Comparison of ENCODE assay signal across 7 cellular contexts in the genomic region with DNA sequence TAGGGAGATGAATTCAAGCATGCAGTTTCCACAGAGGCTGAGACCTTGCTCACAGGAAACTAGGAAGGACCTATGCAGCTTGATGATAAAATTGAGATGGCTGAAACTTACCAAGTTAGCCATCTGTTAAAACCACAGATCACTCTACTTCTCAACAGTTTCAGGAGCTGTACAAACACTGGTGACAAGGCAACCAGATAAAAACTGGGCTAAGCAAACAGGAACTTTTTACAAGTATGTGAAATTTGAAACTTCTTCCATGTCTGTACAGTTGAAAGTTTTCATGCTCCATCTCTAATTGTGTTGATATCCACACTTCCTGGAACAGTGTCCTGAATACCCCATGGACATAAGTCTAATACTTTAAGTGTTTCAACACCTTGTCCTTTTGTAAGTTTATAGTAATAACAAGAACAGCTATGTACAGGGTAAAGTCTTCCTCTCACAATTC.
A peak's percentile ranks its signal among the peaks of the same experiment; 100 is the strongest.
DNase-seq lines count a peak whose midpoint lies in the region; ATAC-seq and TF ChIP-seq lines count a peak whose summit lies in the region.

No MANE protein-coding gene starts in this region.

- H3K4me1 Mint-ChIP-seq in progenitor cell of endocrine pancreas (ENCODE audit: low read depth), result peaks cover 32% of the 10 kb centered on the region

- H3K27ac ChIP-seq in tibial nerve, result no peak overlapping the region

- no peaks in the 10 kb centered on the region for H3K4me1 ChIP-seq in tibial nerve

- H3K36me3 Mint-ChIP-seq in progenitor cell of endocrine pancreas (ENCODE audit: insufficient read depth), result peaks cover 5% of the 10 kb centered on the region

- TF ChIP-seq POLR2A in tibial nerve (IDR thresholded peaks at IDR 0.05), result no peak

- no peaks in the 10 kb centered on the region for H3K9me3 Mint-ChIP-seq in progenitor cell of endocrine pancreas (ENCODE audit: low read depth)

- in situ Hi-C loops in astrocyte of the cerebellum (cut with HindIII; ENCODE audit: low sequenced_read_pairs), result loop anchor here (25.0 kb wide), 1 partner anchor 226 kb away; no protein-coding TSS in a partner anchor

- DNase-seq in GM10248 (ENCODE audit: extremely low spot score) (peak; percentile 59), astrocyte of the cerebellum (ENCODE audit: low read depth) (peak; percentile 75), progenitor cell of endocrine pancreas (ENCODE audit: low spot score, unreplicated experiment) (no peak), tibial nerve (ENCODE audit: low spot score in 2 of 2) (no peak), iPS-NIHi7 (ENCODE audit: extremely low spot score) (no peak)

- H3K4me3 ChIP-seq in astrocyte of the cerebellum (ENCODE audit: low read depth, low read length) (no peak overlapping the region), tibial nerve (no peak overlapping the region)

- H3K27me3 ChIP-seq in tibial nerve, result no peaks in the 10 kb centered on the region

- TF ChIP-seq EP300 in tibial nerve (IDR thresholded peaks at IDR 0.05), result no peak

- peak; percentile 97 for ATAC-seq in GM21367 (IDR thresholded peaks at IDR 0.05; ENCODE audit: unreplicated experiment)
- ATAC-seq in HG03558 (IDR thresholded peaks at IDR 0.05; ENCODE audit: extremely low read depth, unreplicated experiment), result peak; percentile 95

- CTCF ChIA-PET in GM10248 (lab: Yijun Ruan, JAX), result interaction anchor here (1.3 to 9.4 kb wide), 8 partner anchors 10 to 237 kb away, joined by 3 to 110 read pairs (median 6); a partner anchor contains a TSS

- peak overlapping the region; percentile 26 for H3K27ac Mint-ChIP-seq in progenitor cell of endocrine pancreas

- H3K36me3 ChIP-seq in tibial nerve, result peaks cover 0 to 43% (median 0%) of the 10 kb centered on the region in 3 donors

- H3K27me3 Mint-ChIP-seq in progenitor cell of endocrine pancreas, result no peaks in the 10 kb centered on the region

- H3K4me3 Mint-ChIP-seq in progenitor cell of endocrine pancreas (ENCODE audit: low read depth), result peak overlapping the region; percentile 35

- TF ChIP-seq CTCF in GM10248 (IDR thresholded peaks at IDR 0.05; ENCODE audit: control extremely low read depth, extremely low read depth, low read depth, missing control alignments) (no peak), astrocyte of the cerebellum (IDR thresholded peaks at IDR 0.05; ENCODE audit: low read depth, low read length, missing control alignments) (no peak), progenitor cell of endocrine pancreas (IDR thresholded peaks at IDR 0.05; ENCODE audit: unreplicated experiment) (no peak), tibial nerve (IDR thresholded peaks at IDR 0.05) (no peak)

- POLR2A ChIA-PET in GM10248 (lab: Yijun Ruan, JAX), result no interaction called here

- no peaks in the 10 kb centered on the region for H3K9me3 ChIP-seq in tibial nerve

Comparison
In these comparisons a context has a peak if more than half of its experiments do, and no peak if none do; other contexts are left out.
1. DNase-seq: peak in GM10248 (single experiment) and astrocyte of the cerebellum (single experiment); none in progenitor cell of endocrine pancreas (single experiment), tibial nerve (0 of 2) and iPS-NIHi7 (single experiment).